8 cellular contexts compared by ENCODE assay signal in genomic region chr16:31215287-31216115, GRCh38. TPM values are rescaled to one million over a fixed set of nuclear protein-coding genes. Genes with fewer than 3 reads are reported as not detected.
DNase-seq lines count a peak whose midpoint lies in the region; ATAC-seq and TF ChIP-seq lines count a peak whose summit lies in the region.

No MANE protein-coding gene starts in this region.

- no peaks in the 10 kb centered on the region for H3K36me3 ChIP-seq in ectodermal cell (ENCODE audit: control insufficient read depth, insufficient read depth, low read length)

- peaks cover 17% of the 10 kb centered on the region for H3K4me1 ChIP-seq in ectodermal cell (ENCODE audit: control insufficient read depth, insufficient read depth, low read length)

- ATAC-seq in memory B cell (ENCODE audit: low read depth): peak; percentile 54

- CTCF ChIA-PET in RWPE1 (lab: Yijun Ruan, JAX): interaction anchor here (1.1 kb wide), 1 partner anchor 227 kb away, joined by 3 read pairs; the partner anchor contains the start of gene ZNF843

- H3K4me1 Mint-ChIP-seq in memory B cell: peaks cover 26% of the 10 kb centered on the region
- H3K4me1 Mint-ChIP-seq in type B pancreatic cell (ENCODE audit: unreplicated experiment): peaks cover 3% of the 10 kb centered on the region

- H3K4me3 ChIP-seq in ectodermal cell (ENCODE audit: insufficient read depth, low read depth, low read length): peak overlapping the region; percentile 44

- TF ChIP-seq CTCF in RWPE1 (conservative IDR thresholded peaks at IDR 0.05; ENCODE audit: low read depth): no peak
- TF ChIP-seq CTCF in type B pancreatic cell (conservative IDR thresholded peaks at IDR 0.05): no peak

- H3K9me3 ChIP-seq in ectodermal cell (ENCODE audit: control insufficient read depth, low read length): no peaks in the 10 kb centered on the region

- H3K27ac ChIP-seq in RWPE1 (no peak overlapping the region), ectodermal cell (ENCODE audit: insufficient read depth, low read depth, low read length, poor library complexity, severe bottlenecking) (no peak overlapping the region)

- H3K27me3 ChIP-seq in ectodermal cell (ENCODE audit: control insufficient read depth, insufficient read depth, low read length, poor library complexity, severe bottlenecking): peaks cover 62% of the 10 kb centered on the region

- POLR2A ChIA-PET in RWPE1 (lab: Yijun Ruan, JAX; ENCODE audit: low non-redundant PET): interaction anchor here (0.6 kb wide), 1 partner anchor 32 kb away, joined by 7 read pairs; no protein-coding TSS in a partner anchor

- no peaks in the 10 kb centered on the region for H3K9me3 Mint-ChIP-seq in memory B cell
- H3K9me3 Mint-ChIP-seq in type B pancreatic cell: no peaks in the 10 kb centered on the region

- H3K36me3 Mint-ChIP-seq in memory B cell (no peaks in the 10 kb centered on the region), type B pancreatic cell (no peaks in the 10 kb centered on the region)

- H3K27ac Mint-ChIP-seq in memory B cell (no peak overlapping the region), type B pancreatic cell (no peak overlapping the region)

- peak overlapping the region; percentile 82 for H3K4me3 Mint-ChIP-seq in memory B cell
- peak overlapping the region; percentile 80 for H3K4me3 Mint-ChIP-seq in type B pancreatic cell

- 2% methylated on average over 61 of the region's 61 CpGs for WGBS in ectodermal cell, 2 experiments

- H3K27me3 Mint-ChIP-seq in memory B cell (peaks cover 12% of the 10 kb centered on the region), type B pancreatic cell (peaks cover 84% of the 10 kb centered on the region)

- peak; percentile 12 for DNase-seq in activated gamma-delta T cell treated with Interleukin-2 at 50 U/mL for 16 hours
- DNase-seq in activated gamma-delta T cell (lab: John Stamatoyannopoulos, UW): no peak
- DNase-seq in RWPE1 (ENCODE audit: low spot score): peak; percentile 87
- DNase-seq in memory B cell (ENCODE audit: low spot score in 2 of 2): peak in 1 of 2 donors; percentile 40
- no peak for DNase-seq in type B pancreatic cell (ENCODE audit: extremely low spot score, unreplicated experiment)
- no peak for DNase-seq in stimulated activated CD4-positive, alpha-beta T cell treated with anti-CD3 and anti-CD28 coated beads, Interleukin-4, amount 100 ng/mL, for 1 hour
- no peak for DNase-seq in amniotic stem cell (lab: John Stamatoyannopoulos, UW)

RNA-seq across cellular contexts. Expression of gene PYDC1, which starts 1.4 kb away (rescaled TPM):
- polyA plus RNA-seq in ectodermal cell (2013, experiment 1 of 4): not detected
- not detected for polyA plus RNA-seq in ectodermal cell (2013, experiment 2 of 4)
- polyA plus RNA-seq in ectodermal cell (2013, experiment 3 of 4): not detected
- not detected for polyA plus RNA-seq in ectodermal cell (2013, experiment 4 of 4)
- not detected in 2 replicates for total RNA-seq in type B pancreatic cell (ENCODE audit: low replicate concordance)

RNA-seq across cellular contexts. Expression of gene TRIM72, which starts 1.6 kb away (rescaled TPM):
- polyA plus RNA-seq in ectodermal cell (2013, experiment 1 of 4): not detected
- polyA plus RNA-seq in ectodermal cell (2013, experiment 2 of 4): not detected
- not detected for polyA plus RNA-seq in ectodermal cell (2013, experiment 3 of 4)
- polyA plus RNA-seq in ectodermal cell (2013, experiment 4 of 4): not detected
- total RNA-seq in type B pancreatic cell (ENCODE audit: low replicate concordance): 0.02 TPM in 1 of 2 replicates, not detected in the other

RNA-seq across cellular contexts. Expression of gene PYCARD, which starts 12.9 kb away (rescaled TPM):
- 0.48 TPM for polyA plus RNA-seq in ectodermal cell (2013, experiment 1 of 4)
- polyA plus RNA-seq in ectodermal cell (2013, experiment 2 of 4): 1.1 TPM
- polyA plus RNA-seq in ectodermal cell (2013, experiment 3 of 4): 0.69 TPM
- 0.28 TPM for polyA plus RNA-seq in ectodermal cell (2013, experiment 4 of 4)
- 8.2 and 14.5 TPM in 2 replicates for total RNA-seq in type B pancreatic cell (ENCODE audit: low replicate concordance)

RNA-seq across cellular contexts. Expression of gene FUS, which starts 35.6 kb away (rescaled TPM):
- polyA plus RNA-seq in ectodermal cell (2013, experiment 1 of 4): 960 TPM
- polyA plus RNA-seq in ectodermal cell (2013, experiment 2 of 4): 1,022 TPM
- 547 TPM for polyA plus RNA-seq in ectodermal cell (2013, experiment 3 of 4)
- 612 TPM for polyA plus RNA-seq in ectodermal cell (2013, experiment 4 of 4)
- 400 and 654 TPM in 2 replicates for total RNA-seq in type B pancreatic cell (ENCODE audit: low replicate concordance)

RNA-seq across cellular contexts. Expression of gene ITGAM, which starts 44.3 kb away (rescaled TPM):
- polyA plus RNA-seq in ectodermal cell (2013, experiment 1 of 4): not detected
- 0.20 TPM for polyA plus RNA-seq in ectodermal cell (2013, experiment 2 of 4)
- not detected for polyA plus RNA-seq in ectodermal cell (2013, experiment 3 of 4)
- polyA plus RNA-seq in ectodermal cell (2013, experiment 4 of 4): 0.36 TPM
- total RNA-seq in type B pancreatic cell (ENCODE audit: low replicate concordance): 0.36 TPM in 1 of 2 replicates, not detected in the other

Comparison
In these comparisons a context has a peak if more than half of its experiments do, and no peak if none do; other contexts are left out.
1. DNase-seq: peak in activated gamma-delta T cell treated with Interleukin-2 at 50 U/mL for 16 hours (single experiment) and RWPE1 (single experiment); none in activated gamma-delta T cell (single experiment), type B pancreatic cell (single experiment), stimulated activated CD4-positive, alpha-beta T cell treated with anti-CD3 and anti-CD28 coated beads, Interleukin-4, amount 100 ng/mL, for 1 hour (single experiment) and amniotic stem cell (single experiment).